14 cellular contexts compared by ENCODE assay signal in the genomic region with DNA sequence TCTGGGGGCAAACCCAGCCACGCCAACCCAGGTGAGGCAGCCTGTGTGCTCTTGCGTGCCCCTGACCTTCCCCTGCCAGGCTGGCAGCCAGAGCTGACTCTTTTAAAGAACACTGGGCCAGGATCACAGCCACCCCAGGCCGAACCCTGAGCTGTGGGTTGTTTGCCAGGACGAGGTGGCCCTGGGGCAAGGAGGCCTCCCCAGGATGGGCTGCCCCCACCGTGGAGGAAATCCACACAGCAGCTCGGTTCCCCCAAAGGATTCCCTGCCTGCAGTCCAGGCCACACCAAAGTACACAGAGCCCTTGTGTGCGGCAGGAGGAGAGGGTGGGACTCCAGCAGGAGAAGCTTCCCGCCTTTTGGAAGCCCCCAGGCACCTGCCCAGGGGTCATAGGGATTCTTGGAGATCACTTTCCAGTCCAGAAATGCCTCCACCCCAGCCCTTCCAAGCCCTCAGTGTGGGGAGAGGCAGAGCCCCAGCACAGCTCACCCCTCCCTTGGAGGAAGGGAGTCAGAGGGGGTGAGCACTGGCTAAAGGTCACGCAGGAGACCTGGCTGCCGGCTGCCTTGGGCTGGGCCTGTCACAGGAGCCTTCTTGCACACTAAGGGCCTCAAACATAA.
DNase-seq lines count a peak whose midpoint lies in the region; FAIRE-seq and TF ChIP-seq lines count a peak whose summit lies in the region.
"Had no signal": no experiment of that assay in that cellular context is flagged by ENCODE, and none has a peak within 500 bp of the region (broad histone marks: within the 10 kb centered on the region; RNA-seq: fewer than 3 reads in every experiment).

No MANE protein-coding gene starts in this region.

- no peak for FAIRE-seq in H1 (lab: Jason Lieb, UNC)

- H3K27ac ChIP-seq in H1 (ENCODE audit: low read depth, low read length): no peak overlapping the region
- peak overlapping the region; percentile 79 to 91 (median 85) for H3K27ac ChIP-seq in thyroid gland
- H3K27ac ChIP-seq in RWPE1: no peak overlapping the region
- H3K27ac ChIP-seq: cardiac muscle cell had no signal

- H3K27me3 ChIP-seq in H1 (replicated peaks in 1 of 4; ENCODE audit: control insufficient read depth in 3 of 4, extremely low read depth in 1 of 4, insufficient read depth in 3 of 4, low read length in 3 of 4): no peaks in the 10 kb centered on the region; a peak in 1 of 7 replicates
- H3K27me3 ChIP-seq in mucosa of stomach (ENCODE audit: control insufficient read depth, insufficient read depth, low read length): no peaks in the 10 kb centered on the region
- no peaks in the 10 kb centered on the region for H3K27me3 ChIP-seq in thyroid gland
- H3K27me3 ChIP-seq: cardiac muscle cell had no signal

- H3K4me1 ChIP-seq in H1 (replicated peaks in 1 of 4; ENCODE audit: control insufficient read depth in 3 of 4, insufficient read depth in 4 of 4, low read length in 3 of 4): peaks cover 4 to 42% (median 31%) of the 10 kb centered on the region in 4 experiments
- peaks cover 70% of the 10 kb centered on the region for H3K4me1 ChIP-seq in mucosa of stomach (ENCODE audit: control insufficient read depth, insufficient read depth, low read length)
- peaks cover 40 to 60% of the 10 kb centered on the region in 2 donors for H3K4me1 ChIP-seq in thyroid gland

- WGBS in H1 (ENCODE audit: extremely low coverage in 1 of 2, insufficient coverage in 1 of 2, insufficient read length in 1 of 2, insufficient replicate concordance in 2 of 2, low coverage in 1 of 2, low lambda C conversion rate in 2 of 2, missing lambda C conversion rate in 1 of 2), 2 experiments: 80% methylated on average over 10 of the region's 10 CpGs; no CpG with 5 or more reads in 1 of the 2 experiments
- WGBS in thyroid gland, 2 donors: 38 to 58% methylated on average over 2 of the region's 10 CpGs

- TF ChIP-seq POLR2A in H1 (IDR thresholded peaks at IDR 0.05; ENCODE audit: control extremely low read depth in 1 of 2, low read depth in 2 of 2, low read length in 2 of 2) (no peak), thyroid gland (IDR thresholded peaks at IDR 0.05) (no peak)

- no peaks in the 10 kb centered on the region for H3K79me2 ChIP-seq in H1 (ENCODE audit: control insufficient read depth in 1 of 2, insufficient read depth in 2 of 2, low read length in 2 of 2)

- H4K8ac ChIP-seq in H1 (ENCODE audit: extremely low read depth, insufficient read depth, low read length): peak overlapping the region; percentile 72

- H3K9ac ChIP-seq in H1 (replicated peaks in 1 of 4; ENCODE audit: extremely low read depth in 1 of 4, low read depth in 3 of 4, low read length in 3 of 4) (no peak overlapping the region), mucosa of stomach (ENCODE audit: low read length) (peak overlapping the region; percentile 37)

- no peak overlapping the region for H3K4ac ChIP-seq in H1 (replicated peaks; ENCODE audit: insufficient read length, low read depth, low read length)

- H3K56ac ChIP-seq in H1 (replicated peaks; ENCODE audit: insufficient read length, low read depth, low read length): no peak overlapping the region

- H2BK15ac ChIP-seq in H1 (ENCODE audit: low read length): no peak overlapping the region

- H2BK5ac ChIP-seq in H1 (ENCODE audit: low read depth, low read length): peak overlapping the region; percentile 73; the same call in 1 of the 2 replicates

- DNase-seq in NCI-H1417 (lab: John Stamatoyannopoulos, UW) (peak; percentile 25 to 66 (median 65)), NCI-H1417 treated with DMSO at 0.1 percent for 48 hours (lab: John Stamatoyannopoulos, UW) (no peak), H1 (ENCODE audit: low read depth in 1 of 2, low spot score in 2 of 2) (no peak), thyroid gland (peak; percentile 49 to 64), RWPE1 (ENCODE audit: low spot score) (no peak), GDM1 (lab: John Stamatoyannopoulos, UW) (no peak), OCI-M1 (lab: John Stamatoyannopoulos, UW) (no peak)
- DNase-seq: activated CD8-positive, alpha-beta memory T cell treated with anti-CD3 and anti-CD28 coated beads for 24 hours; activated naive CD4-positive, alpha-beta T cell treated with Interleukin-2 at 50 U/mL for 16 hours; DMS153; Karpas-422; T1000 had no signal

- H2AFZ ChIP-seq in H1 (ENCODE audit: low read length): no peak overlapping the region

- H3K4me2 ChIP-seq in H1 (ENCODE audit: insufficient read depth in 1 of 2, low read depth in 2 of 2, low read length in 2 of 2): no peak overlapping the region

- intact Hi-C loops in thyroid gland (cut with DNase I): loop anchor here (10.0 kb wide), 2 partner anchors 108 to 182 kb away; no protein-coding TSS in a partner anchor

- H2BK120ac ChIP-seq in H1 (replicated peaks; ENCODE audit: low read depth, low read length): peak overlapping the region; percentile 89

- H3K18ac ChIP-seq in H1 (ENCODE audit: extremely low read depth, low read length): peak overlapping the region; percentile 72

- CTCF ChIA-PET in H1 (lab: Charles Lee; ENCODE audit: partially characterized antibody): interaction anchor here (0.7 to 3.4 kb wide), 15 partner anchors 9 to 245 kb away, joined by 3 to 17 read pairs (median 3); no protein-coding TSS in a partner anchor
- CTCF ChIA-PET in RWPE1 (lab: Yijun Ruan, JAX): interaction anchor here (1.0 kb wide), 1 partner anchor 113 kb away, joined by 3 read pairs; no protein-coding TSS in a partner anchor

- no peak for TF ChIP-seq CTCF in H1 (IDR thresholded peaks at IDR 0.05; ENCODE audit: control extremely low read depth in 1 of 3, insufficient read depth in 1 of 3, low read depth in 1 of 3, low read length in 3 of 3)
- no peak for TF ChIP-seq CTCF in thyroid gland (IDR thresholded peaks at IDR 0.05)
- no peak for TF ChIP-seq CTCF in RWPE1 (conservative IDR thresholded peaks at IDR 0.05; ENCODE audit: low read depth)

- H4K20me1 ChIP-seq in H1 (replicated peaks in 1 of 2; ENCODE audit: control insufficient read depth in 1 of 2, insufficient read depth in 2 of 2, low read length in 2 of 2): no peaks in the 10 kb centered on the region

- H3K4me3 ChIP-seq in H1 (ENCODE audit: extremely low read depth in 1 of 4, insufficient read depth in 2 of 4, low read depth in 3 of 4, low read length in 4 of 4) (no peak overlapping the region), mucosa of stomach (ENCODE audit: low read length) (no peak overlapping the region), thyroid gland (replicated peaks in 1 of 3) (no peak overlapping the region)
- H3K4me3 ChIP-seq: cardiac muscle cell had no signal

- H3K36me3 ChIP-seq in H1 (ENCODE audit: control insufficient read depth in 2 of 4, insufficient read depth in 4 of 4, low read length in 3 of 4) (no peaks in the 10 kb centered on the region), mucosa of stomach (ENCODE audit: control insufficient read depth, insufficient read depth, low read length) (no peaks in the 10 kb centered on the region), thyroid gland (no peaks in the 10 kb centered on the region)
- H3K36me3 ChIP-seq: cardiac muscle cell had no signal

- POLR2A ChIA-PET in H1 (lab: Charles Lee; ENCODE audit: partially characterized antibody) (interaction anchor here (1.0 to 2.1 kb wide), 8 partner anchors 12 to 255 kb away, joined by 3 to 8 read pairs (median 3); a partner anchor contains a TSS), RWPE1 (lab: Yijun Ruan, JAX; ENCODE audit: low non-redundant PET) (no interaction called here)

- H2AK5ac ChIP-seq in H1 (ENCODE audit: low read depth, low read length): no peak overlapping the region

- no peak for TF ChIP-seq EP300 in H1 (IDR thresholded peaks at IDR 0.05; ENCODE audit: borderline replicate concordance in 1 of 2, low read depth in 2 of 2, low read length in 2 of 2)

- H4K91ac ChIP-seq in H1 (replicated peaks; ENCODE audit: insufficient read length, low read length): peak overlapping the region; percentile 78

- no peak overlapping the region for H3K23ac ChIP-seq in H1 (ENCODE audit: insufficient read length)

- no peaks in the 10 kb centered on the region for H3K9me3 ChIP-seq in H1 (ENCODE audit: insufficient read depth in 2 of 2, low read depth in 1 of 2, low read length in 1 of 2)
- H3K9me3 ChIP-seq in mucosa of stomach (ENCODE audit: control insufficient read depth, low read length): no peaks in the 10 kb centered on the region
- no peaks in the 10 kb centered on the region for H3K9me3 ChIP-seq in thyroid gland

- H2BK12ac ChIP-seq in H1 (ENCODE audit: low read depth, low read length): peak overlapping the region; percentile 93; the same call in 1 of the 2 replicates

- no peaks in the 10 kb centered on the region; the same call in 1 of the 2 replicates for H3K79me1 ChIP-seq in H1 (ENCODE audit: low read depth, low read length)

- H2BK20ac ChIP-seq in H1 (ENCODE audit: low read length): peak overlapping the region; percentile 86; the same call in 1 of the 2 replicates

- no peak for TF ChIP-seq RAD21 in H1 (IDR thresholded peaks at IDR 0.05 in 1 of 2, conservative IDR thresholded peaks at IDR 0.05 in 1 of 2; ENCODE audit: low read depth in 2 of 2, low read length in 2 of 2)

- H3K14ac ChIP-seq in H1 (ENCODE audit: insufficient read length): no peak overlapping the region

- peak overlapping the region; percentile 13 for H4K5ac ChIP-seq in H1 (ENCODE audit: insufficient read length, low read depth, low read length)

- no peaks in the 10 kb centered on the region for H3K23me2 ChIP-seq in H1 (ENCODE audit: low read depth, low read length)

TF ChIP-seq in H1, 55 proteins besides CTCF, POLR2A, EP300 and RAD21:
- no peak for TF ChIP-seq NANOG (IDR thresholded peaks at IDR 0.05; ENCODE audit: insufficient read depth, low read depth, low read length, poor library complexity, severe bottlenecking)
- TF ChIP-seq BCL11A (IDR thresholded peaks at IDR 0.05; ENCODE audit: low read depth in 2 of 2, low read length in 2 of 2): no peak
- TF ChIP-seq, protein P1, sequence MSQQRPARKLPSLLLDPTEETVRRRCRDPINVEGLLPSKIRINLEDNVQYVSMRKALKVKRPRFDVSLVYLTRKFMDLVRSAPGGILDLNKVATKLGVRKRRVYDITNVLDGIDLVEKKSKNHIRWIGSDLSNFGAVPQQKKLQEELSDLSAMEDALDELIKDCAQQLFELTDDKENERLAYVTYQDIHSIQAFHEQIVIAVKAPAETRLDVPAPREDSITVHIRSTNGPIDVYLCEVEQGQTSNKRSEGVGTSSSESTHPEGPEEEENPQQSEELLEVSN (IDR thresholded peaks at IDR 0.05): peak; percentile 82
- TF ChIP-seq FOSL1 (IDR thresholded peaks at IDR 0.05; ENCODE audit: insufficient read depth, low read depth, low read length): no peak
- TF ChIP-seq, protein P2, sequence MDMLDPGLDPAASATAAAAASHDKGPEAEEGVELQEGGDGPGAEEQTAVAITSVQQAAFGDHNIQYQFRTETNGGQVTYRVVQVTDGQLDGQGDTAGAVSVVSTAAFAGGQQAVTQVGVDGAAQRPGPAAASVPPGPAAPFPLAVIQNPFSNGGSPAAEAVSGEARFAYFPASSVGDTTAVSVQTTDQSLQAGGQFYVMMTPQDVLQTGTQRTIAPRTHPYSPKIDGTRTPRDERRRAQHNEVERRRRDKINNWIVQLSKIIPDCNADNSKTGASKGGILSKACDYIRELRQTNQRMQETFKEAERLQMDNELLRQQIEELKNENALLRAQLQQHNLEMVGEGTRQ (IDR thresholded peaks at IDR 0.05; ENCODE audit: low read length): no peak

Comparison
In these comparisons a context has a peak if more than half of its experiments do, and no peak if none do; other contexts are left out.
1. DNase-seq: peak in NCI-H1417 (3 of 3) and thyroid gland (2 of 2); none in NCI-H1417 treated with DMSO at 0.1 percent for 48 hours (single experiment), H1 (0 of 2), RWPE1 (single experiment), GDM1 (single experiment) and OCI-M1 (single experiment).
2. H3K27ac ChIP-seq: peak in thyroid gland (3 of 3); none in H1 (single experiment) and RWPE1 (single experiment).